Comparison of ENCODE assay signal across 2 cellular contexts in genomic region chr19:42123765-42124164, GRCh38.
TF ChIP-seq lines count a peak whose summit lies in the region.

No MANE protein-coding gene starts in this region.

TF ChIP-seq in SK-N-SH, 30 proteins besides CTCF, POLR2A, EP300 and RAD21 (continued from another document):
- TF ChIP-seq REST (IDR thresholded peaks at IDR 0.05; ENCODE audit: low read depth, low read length) = peak; percentile 79; the same call in 1 of the 2 replicates

TF ChIP-seq in SK-N-SH treated with all-trans-retinoic acid at 6 μM for 48 hours, 23 proteins besides CTCF, POLR2A, EP300 and RAD21 (continued from another document):
- TF ChIP-seq, protein P1, sequence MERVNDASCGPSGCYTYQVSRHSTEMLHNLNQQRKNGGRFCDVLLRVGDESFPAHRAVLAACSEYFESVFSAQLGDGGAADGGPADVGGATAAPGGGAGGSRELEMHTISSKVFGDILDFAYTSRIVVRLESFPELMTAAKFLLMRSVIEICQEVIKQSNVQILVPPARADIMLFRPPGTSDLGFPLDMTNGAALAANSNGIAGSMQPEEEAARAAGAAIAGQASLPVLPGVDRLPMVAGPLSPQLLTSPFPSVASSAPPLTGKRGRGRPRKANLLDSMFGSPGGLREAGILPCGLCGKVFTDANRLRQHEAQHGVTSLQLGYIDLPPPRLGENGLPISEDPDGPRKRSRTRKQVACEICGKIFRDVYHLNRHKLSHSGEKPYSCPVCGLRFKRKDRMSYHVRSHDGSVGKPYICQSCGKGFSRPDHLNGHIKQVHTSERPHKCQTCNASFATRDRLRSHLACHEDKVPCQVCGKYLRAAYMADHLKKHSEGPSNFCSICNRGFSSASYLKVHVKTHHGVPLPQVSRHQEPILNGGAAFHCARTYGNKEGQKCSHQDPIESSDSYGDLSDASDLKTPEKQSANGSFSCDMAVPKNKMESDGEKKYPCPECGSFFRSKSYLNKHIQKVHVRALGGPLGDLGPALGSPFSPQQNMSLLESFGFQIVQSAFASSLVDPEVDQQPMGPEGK (CRISPR knock-in tag; IDR thresholded peaks at IDR 0.05; ENCODE audit: borderline replicate concordance) = no peak
- TF ChIP-seq, protein P2, sequence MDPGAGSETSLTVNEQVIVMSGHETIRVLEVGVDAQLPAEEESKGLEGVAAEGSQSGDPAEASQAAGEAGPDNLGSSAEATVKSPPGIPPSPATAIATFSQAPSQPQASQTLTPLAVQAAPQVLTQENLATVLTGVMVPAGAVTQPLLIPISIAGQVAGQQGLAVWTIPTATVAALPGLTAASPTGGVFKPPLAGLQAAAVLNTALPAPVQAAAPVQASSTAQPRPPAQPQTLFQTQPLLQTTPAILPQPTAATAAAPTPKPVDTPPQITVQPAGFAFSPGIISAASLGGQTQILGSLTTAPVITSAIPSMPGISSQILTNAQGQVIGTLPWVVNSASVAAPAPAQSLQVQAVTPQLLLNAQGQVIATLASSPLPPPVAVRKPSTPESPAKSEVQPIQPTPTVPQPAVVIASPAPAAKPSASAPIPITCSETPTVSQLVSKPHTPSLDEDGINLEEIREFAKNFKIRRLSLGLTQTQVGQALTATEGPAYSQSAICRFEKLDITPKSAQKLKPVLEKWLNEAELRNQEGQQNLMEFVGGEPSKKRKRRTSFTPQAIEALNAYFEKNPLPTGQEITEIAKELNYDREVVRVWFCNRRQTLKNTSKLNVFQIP (CRISPR knock-in tag; IDR thresholded peaks at IDR 0.05; ENCODE audit: borderline replicate concordance, low read depth) = no peak
- TF ChIP-seq ESRRG (CRISPR knock-in tag; IDR thresholded peaks at IDR 0.05) (no peak), TCF4 (CRISPR knock-in tag; IDR thresholded peaks at IDR 0.05; ENCODE audit: borderline replicate concordance) (no peak), PPARA (CRISPR knock-in tag; IDR thresholded peaks at IDR 0.05; ENCODE audit: borderline replicate concordance) (no peak), ZFP30 (CRISPR knock-in tag; IDR thresholded peaks at IDR 0.05) (no peak), ARNTL (CRISPR knock-in tag; IDR thresholded peaks at IDR 0.05; ENCODE audit: borderline replicate concordance, low read depth) (no peak)
